In the genomic region with DNA sequence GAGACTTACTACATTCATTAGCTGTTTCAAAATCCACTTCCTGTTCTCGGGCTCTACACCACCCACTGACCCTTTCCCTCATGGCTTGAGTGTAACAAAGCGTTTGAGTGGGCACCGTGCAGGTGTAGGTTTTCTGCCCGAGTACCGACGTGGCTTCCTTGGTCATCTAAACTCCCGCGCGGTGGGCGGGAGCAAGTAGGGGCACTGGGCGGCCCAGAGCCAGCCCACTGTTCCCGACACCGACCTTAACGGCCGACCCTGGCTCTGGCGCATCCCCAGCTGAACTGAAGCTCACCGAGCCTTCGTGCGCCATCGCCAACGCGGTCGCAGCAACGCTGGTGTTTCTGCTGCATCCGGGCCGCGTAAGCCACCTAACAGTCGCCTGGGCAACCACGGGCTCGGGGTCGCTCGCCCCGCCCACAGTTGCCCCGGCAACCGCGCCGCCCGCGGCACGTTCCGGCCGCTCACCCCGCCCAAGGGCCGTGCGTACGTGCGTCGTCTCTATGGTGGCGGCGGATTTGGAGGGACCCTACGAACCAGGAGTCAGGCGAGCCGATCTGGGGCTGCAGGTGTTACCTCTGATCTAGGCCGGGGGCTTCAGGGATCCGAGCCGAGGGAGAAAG, we compare ENCODE assay signal across 1 cellular context.
A peak's percentile ranks its signal among the peaks of the same experiment; 100 is the strongest.
TF ChIP-seq lines count a peak whose summit lies in the region.

A gene (minus strand): TSS at position 372 of the 623 bp plus-strand sequence. CDS start 59 bp downstream, at position 313.
A gene with protein sequence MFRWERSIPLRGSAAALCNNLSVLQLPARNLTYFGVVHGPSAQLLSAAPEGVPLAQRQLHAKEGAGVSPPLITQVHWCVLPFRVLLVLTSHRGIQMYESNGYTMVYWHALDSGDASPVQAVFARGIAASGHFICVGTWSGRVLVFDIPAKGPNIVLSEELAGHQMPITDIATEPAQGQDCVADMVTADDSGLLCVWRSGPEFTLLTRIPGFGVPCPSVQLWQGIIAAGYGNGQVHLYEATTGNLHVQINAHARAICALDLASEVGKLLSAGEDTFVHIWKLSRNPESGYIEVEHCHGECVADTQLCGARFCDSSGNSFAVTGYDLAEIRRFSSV (plus strand): TSS at position 483 of the 623 bp plus-strand sequence. CDS start 424 bp downstream, outside the sequence.

TF ChIP-seq in neural cell, 6 proteins besides CTCF, POLR2A, EP300 and RAD21 (continued from another document):
- TF ChIP-seq EZH2 (IDR thresholded peaks at IDR 0.05; ENCODE audit: borderline replicate concordance, insufficient read depth, low read length, poor library complexity, severe bottlenecking) (no peak), SMC3 (conservative IDR thresholded peaks at IDR 0.05; ENCODE audit: poor library complexity) (peak; percentile 54), MXI1 (conservative IDR thresholded peaks at IDR 0.05; ENCODE audit: poor library complexity, severe bottlenecking) (peak; percentile 97)
